11 cellular contexts compared by ENCODE assay signal in the genomic region with DNA sequence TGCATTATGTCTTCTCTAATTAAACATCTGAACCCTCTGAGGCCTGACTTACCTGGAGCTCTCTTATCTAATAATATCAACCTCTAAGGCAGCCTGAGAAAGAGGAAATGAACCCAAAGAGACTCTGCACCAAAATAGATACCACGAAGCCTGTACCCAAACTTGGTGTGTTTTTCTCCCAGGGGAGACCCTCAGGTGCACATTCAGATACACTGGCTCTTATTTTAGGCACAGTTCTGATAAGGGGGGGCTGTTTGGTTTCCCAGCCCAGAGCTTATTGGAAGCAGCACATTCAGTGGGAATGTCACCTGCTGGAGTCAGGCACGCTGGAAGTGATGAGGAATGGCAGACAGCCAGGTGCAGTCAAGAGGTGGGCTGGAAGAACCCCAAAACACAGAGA. TPM values are rescaled to one million over a fixed set of nuclear protein-coding genes. Genes with fewer than 3 reads are reported as not detected.
A peak's percentile ranks its signal among the peaks of the same experiment; 100 is the strongest.
DNase-seq lines count a peak whose midpoint lies in the region; ATAC-seq, FAIRE-seq and TF ChIP-seq lines count a peak whose summit lies in the region.
"Had no signal": no experiment of that assay in that cellular context is flagged by ENCODE, and none has a peak within 500 bp of the region (broad histone marks: within the 10 kb centered on the region; RNA-seq: fewer than 3 reads in every experiment).

No MANE protein-coding gene starts in this region.

- CTCF ChIA-PET in activated CD4-positive, alpha-beta memory T cell treated with anti-CD3 and anti-CD28 coated beads, Interleukin-2, amount 10 ng/mL, durations not matched to agents 7 days and 5 days (lab: Charles Lee): no interaction called here

- no peaks in the 10 kb centered on the region for H3K9me3 ChIP-seq in BE2C

- H3K27me3 ChIP-seq in BE2C: no peaks in the 10 kb centered on the region

- no peaks in the 10 kb centered on the region for H3K36me3 ChIP-seq in BE2C

- POLR2A ChIA-PET in activated CD4-positive, alpha-beta memory T cell treated with anti-CD3 and anti-CD28 coated beads, Interleukin-2, amount 10 ng/mL, durations not matched to agents 7 days and 5 days (lab: Charles Lee): interaction anchor here (1.1 to 2.6 kb wide), 3 partner anchors 10 to 18 kb away, joined by 4 to 26 read pairs (median 5); a partner anchor contains a TSS

- FAIRE-seq in frontal cortex (lab: Jason Lieb, UNC): no peak

- ATAC-seq in GM18498 (IDR thresholded peaks at IDR 0.05; ENCODE audit: unreplicated experiment) (peak; percentile 50), GM19463 (IDR thresholded peaks at IDR 0.05; ENCODE audit: unreplicated experiment) (peak; percentile 36), HG03060 (IDR thresholded peaks at IDR 0.05; ENCODE audit: low read depth, unreplicated experiment) (peak; percentile 45), left cardiac atrium (no peak)

- H3K4me3 Mint-ChIP-seq in activated CD4-positive, alpha-beta memory T cell treated with anti-CD3 and anti-CD28 coated beads, Interleukin-2, amount 10 ng/mL, durations not matched to agents 7 days and 5 days: peak overlapping the region; percentile 66

- peak overlapping the region; percentile 64 for H3K27ac Mint-ChIP-seq in activated CD4-positive, alpha-beta memory T cell treated with anti-CD3 and anti-CD28 coated beads, Interleukin-2, amount 10 ng/mL, durations not matched to agents 7 days and 5 days

- DNase-seq in activated CD4-positive, alpha-beta memory T cell treated with anti-CD3 and anti-CD28 coated beads, Interleukin-2, amount 10 ng/mL, durations not matched to agents 7 days and 5 days: no peak
- no peak for DNase-seq in pons (ENCODE audit: low spot score)
- no peak for DNase-seq in left cardiac atrium
- no peak for DNase-seq in BE2C
- no peak for DNase-seq in frontal cortex (ENCODE audit: low spot score in 2 of 2)
- DNase-seq: NCI-H69 had no signal

- H3K4me3 ChIP-seq in BE2C (ENCODE audit: low read depth, low read length): no peak overlapping the region

- intact Hi-C loops in left cardiac atrium (cut with DNase I): no loop called here

- peaks cover 6% of the 10 kb centered on the region for H3K36me3 Mint-ChIP-seq in activated CD4-positive, alpha-beta memory T cell treated with anti-CD3 and anti-CD28 coated beads, Interleukin-2, amount 10 ng/mL, durations not matched to agents 7 days and 5 days (ENCODE audit: low read depth)

- H3K4me1 ChIP-seq in BE2C: peaks cover 3% of the 10 kb centered on the region; the same call in 1 of the 2 replicates

- H3K4me1 Mint-ChIP-seq in activated CD4-positive, alpha-beta memory T cell treated with anti-CD3 and anti-CD28 coated beads, Interleukin-2, amount 10 ng/mL, durations not matched to agents 7 days and 5 days: peaks cover 72% of the 10 kb centered on the region

- no peaks in the 10 kb centered on the region for H3K9me3 Mint-ChIP-seq in activated CD4-positive, alpha-beta memory T cell treated with anti-CD3 and anti-CD28 coated beads, Interleukin-2, amount 10 ng/mL, durations not matched to agents 7 days and 5 days

- no peak for TF ChIP-seq CTCF in BE2C (IDR thresholded peaks at IDR 0.05; ENCODE audit: low read depth, low read length)

- peaks cover 17% of the 10 kb centered on the region for H3K27me3 Mint-ChIP-seq in activated CD4-positive, alpha-beta memory T cell treated with anti-CD3 and anti-CD28 coated beads, Interleukin-2, amount 10 ng/mL, durations not matched to agents 7 days and 5 days

RNA-seq across cellular contexts. Expression of a gene that starts 9.8 kb away (rescaled TPM):
- total RNA-seq in activated CD4-positive, alpha-beta memory T cell treated with anti-CD3 and anti-CD28 coated beads, Interleukin-2, amount 10 ng/mL, durations not matched to agents 7 days and 5 days: 10 to 100 TPM; 20.0 to 20.3 TPM
- total RNA-seq in left cardiac atrium (not detected), frontal cortex (not detected)
- not detected for polyA plus RNA-seq in BE2C (2012; ENCODE audit: insufficient read depth, insufficient read length, low read depth)
- total RNA-seq: urinary bladder had no signal

RNA-seq across cellular contexts. Expression of a gene that starts 44.7 kb away (rescaled TPM):
- not detected for total RNA-seq in activated CD4-positive, alpha-beta memory T cell treated with anti-CD3 and anti-CD28 coated beads, Interleukin-2, amount 10 ng/mL, durations not matched to agents 7 days and 5 days
- total RNA-seq in left cardiac atrium: not detected
- not detected for polyA plus RNA-seq in BE2C (2012; ENCODE audit: insufficient read depth, insufficient read length, low read depth)
- not detected for total RNA-seq in frontal cortex
- total RNA-seq: HT1080, urinary bladder had no signal
- polyA plus RNA-seq: urinary bladder had no signal

Comparison
In these comparisons a context has a peak if more than half of its experiments do, and no peak if none do; other contexts are left out.
1. ATAC-seq: peak in GM18498 (single experiment), GM19463 (single experiment) and HG03060 (single experiment); none in left cardiac atrium (0 of 2).
2. RNA of a gene that starts 9.8 kb away (total RNA-seq): 20.0 to 20.3 TPM in activated CD4-positive, alpha-beta memory T cell treated with anti-CD3 and anti-CD28 coated beads, Interleukin-2, amount 10 ng/mL, durations not matched to agents 7 days and 5 days; not detected in left cardiac atrium and not detected in frontal cortex (single experiment); every median in the first group is over 10 times any median in the second.